ENCODE assay signal across 17 cellular contexts in the genomic region with DNA sequence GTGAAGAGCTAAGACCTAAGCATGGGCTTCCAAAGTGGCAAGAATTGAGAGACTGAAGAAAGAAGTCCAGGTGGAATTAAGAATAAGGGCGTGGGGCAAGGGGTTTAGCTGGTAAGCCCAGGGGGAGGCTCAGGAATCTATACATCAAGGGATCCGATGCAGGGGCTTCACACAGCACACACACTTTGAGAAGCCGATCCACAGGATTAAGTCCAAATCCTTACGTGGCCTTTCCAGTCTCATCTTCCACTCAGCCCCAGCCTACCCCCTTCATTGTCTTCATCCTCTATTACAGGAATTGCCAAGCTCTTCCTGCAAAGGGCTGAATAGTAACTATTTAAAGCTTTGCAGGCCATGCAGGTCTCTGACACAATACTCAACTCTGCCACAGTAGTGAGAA.
DNase-seq lines count a peak whose midpoint lies in the region; ATAC-seq and TF ChIP-seq lines count a peak whose summit lies in the region.
"Had no signal": no experiment of that assay in that cellular context is flagged by ENCODE, and none has a peak within 500 bp of the region (broad histone marks: within the 10 kb centered on the region; RNA-seq: fewer than 3 reads in every experiment).

No MANE protein-coding gene starts in this region.

- H3K27ac ChIP-seq in heart left ventricle = peak overlapping the region in 7 of 12 donors; percentile 25 to 65 (median 47)
- H3K27ac ChIP-seq in sigmoid colon = peak overlapping the region in 3 of 4 donors; percentile 61 to 66 (median 65)
- H3K27ac ChIP-seq: BLaER1 had no signal

- DNase-seq in heart left ventricle (no peak), cardiac septum (ENCODE audit: low spot score) (no peak), immature natural killer cell (no peak), sigmoid colon (no peak), NCI-H2227 (lab: John Stamatoyannopoulos, UW; ENCODE audit: unreplicated experiment) (no peak), NOMO-1 (lab: John Stamatoyannopoulos, UW; ENCODE audit: unreplicated experiment in 2 of 2) (no peak), iPS-NIHi7 (ENCODE audit: extremely low spot score) (no peak), type B pancreatic cell (ENCODE audit: extremely low spot score, unreplicated experiment) (no peak)
- DNase-seq: 8988T, HFFc6, MG63, NCI-H1092 treated with DMSO at 0.1 percent for 48 hours, NCI-H1694, NCI-H2107, Right ventricle myocardium superior had no signal

- no peak overlapping the region for H3K4me3 ChIP-seq in heart left ventricle
- no peak overlapping the region for H3K4me3 ChIP-seq in sigmoid colon
- H3K4me3 ChIP-seq: BLaER1, MG63 had no signal

- H3K36me3 ChIP-seq in heart left ventricle (no peaks in the 10 kb centered on the region), sigmoid colon (peaks cover 0 to 5% (median 0%) of the 10 kb centered on the region in 4 donors)
- H3K36me3 ChIP-seq: BLaER1, MG63 had no signal

- intact Hi-C loops in heart left ventricle (cut with DNase I) = loop anchor here in 1 of 10 donors (10.0 kb wide), 1 partner anchor 100 kb away; a partner anchor contains a TSS
- intact Hi-C loops in cardiac septum (cut with DNase I) = no loop called here
- intact Hi-C loops in sigmoid colon (cut with DNase I) = no loop called here

- H3K27ac Mint-ChIP-seq in immature natural killer cell (peak overlapping the region in 5 of 6 donors; percentile 19 to 77 (median 69)), type B pancreatic cell (no peak overlapping the region)
- H3K27ac Mint-ChIP-seq: HFFc6 had no signal

- H3K27me3 Mint-ChIP-seq in immature natural killer cell (ENCODE audit: low read depth in 3 of 3) = peaks cover 3 to 6% (median 5%) of the 10 kb centered on the region in 3 donors
- H3K27me3 Mint-ChIP-seq in type B pancreatic cell = no peaks in the 10 kb centered on the region

- H3K4me3 Mint-ChIP-seq in immature natural killer cell (peak overlapping the region in 1 of 5 donors; percentile 12), type B pancreatic cell (no peak overlapping the region)
- H3K4me3 Mint-ChIP-seq: HFFc6 had no signal

- no peaks in the 10 kb centered on the region for H3K27me3 ChIP-seq in heart left ventricle
- H3K27me3 ChIP-seq in sigmoid colon = no peaks in the 10 kb centered on the region
- H3K27me3 ChIP-seq: BLaER1, MG63 had no signal

- H3K4me1 ChIP-seq in heart left ventricle (peaks cover 0 to 69% (median 36%) of the 10 kb centered on the region in 12 donors), sigmoid colon (peaks cover 0 to 73% (median 65%) of the 10 kb centered on the region in 4 donors)

- peaks cover 86 to 87% of the 10 kb centered on the region in 2 donors for H3K4me1 Mint-ChIP-seq in immature natural killer cell
- H3K4me1 Mint-ChIP-seq in type B pancreatic cell (ENCODE audit: unreplicated experiment) = peaks cover 48% of the 10 kb centered on the region

- TF ChIP-seq POLR2A in heart left ventricle (IDR thresholded peaks at IDR 0.05) (no peak), sigmoid colon (IDR thresholded peaks at IDR 0.05) (no peak)

- peak in 1 of 4 donors; percentile 31 for ATAC-seq in heart left ventricle
- ATAC-seq: Panc1 had no signal

- no peak for TF ChIP-seq CTCF in heart left ventricle (IDR thresholded peaks at IDR 0.05)
- TF ChIP-seq CTCF in sigmoid colon (IDR thresholded peaks at IDR 0.05) = no peak
- no peak for TF ChIP-seq CTCF in type B pancreatic cell (conservative IDR thresholded peaks at IDR 0.05)

- no peak for TF ChIP-seq EP300 in sigmoid colon (IDR thresholded peaks at IDR 0.05)

- H3K9me3 ChIP-seq in heart left ventricle (no peaks in the 10 kb centered on the region), sigmoid colon (no peaks in the 10 kb centered on the region)
- H3K9me3 ChIP-seq: MG63 had no signal

- 90 to 93% (median 92%) methylated on average over 4 of the region's 4 CpGs for WGBS in heart left ventricle, 4 donors
- 88 to 96% methylated on average over 4 of the region's 4 CpGs for WGBS in sigmoid colon, 2 donors

- H3K9me3 Mint-ChIP-seq in immature natural killer cell = no peaks in the 10 kb centered on the region
- H3K9me3 Mint-ChIP-seq in type B pancreatic cell = no peaks in the 10 kb centered on the region
- H3K9me3 Mint-ChIP-seq: HFFc6 had no signal

- H3K36me3 Mint-ChIP-seq in immature natural killer cell (peaks cover 25 to 41% (median 39%) of the 10 kb centered on the region in 3 donors), type B pancreatic cell (peaks cover 18% of the 10 kb centered on the region)
